2 cellular contexts compared by ENCODE assay signal in the genomic region with DNA sequence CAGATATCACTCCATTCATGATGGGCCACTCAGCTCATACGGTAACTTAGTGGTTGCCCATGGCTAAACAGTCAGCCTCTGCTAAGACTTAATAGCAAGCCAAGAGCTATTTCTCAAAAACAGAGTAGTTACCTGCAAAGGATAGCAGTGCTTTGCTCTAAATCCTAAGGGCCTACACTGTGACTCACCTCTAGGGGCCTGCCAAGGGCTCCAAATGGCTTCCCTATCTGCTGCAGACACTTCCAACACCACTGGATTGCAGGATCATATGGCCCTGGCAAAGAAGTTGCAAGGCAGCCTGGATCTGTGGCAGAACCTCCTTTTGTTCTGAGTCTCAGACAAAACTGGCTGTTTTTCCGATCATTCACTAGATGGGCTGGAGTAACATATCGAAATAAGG.
A peak's percentile ranks its signal among the peaks of the same experiment; 100 is the strongest.
TF ChIP-seq lines count a peak whose summit lies in the region.

No MANE protein-coding gene starts in this region.

TF ChIP-seq in HCT116, 20 proteins besides CTCF, POLR2A, EP300 and RAD21 (continued from another document):
- TF ChIP-seq, protein P1, sequence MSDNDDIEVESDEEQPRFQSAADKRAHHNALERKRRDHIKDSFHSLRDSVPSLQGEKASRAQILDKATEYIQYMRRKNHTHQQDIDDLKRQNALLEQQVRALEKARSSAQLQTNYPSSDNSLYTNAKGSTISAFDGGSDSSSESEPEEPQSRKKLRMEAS (IDR thresholded peaks at IDR 0.05), result no peak
- TF ChIP-seq SIN3A (IDR thresholded peaks at IDR 0.05; ENCODE audit: low read depth) (no peak), FOSL1 (IDR thresholded peaks at IDR 0.05; ENCODE audit: low read depth) (no peak), JUND (IDR thresholded peaks at IDR 0.05) (no peak), SRF (IDR thresholded peaks at IDR 0.05; ENCODE audit: low read depth) (no peak), ZFX (IDR thresholded peaks at IDR 0.05) (no peak), SP1 (IDR thresholded peaks at IDR 0.05; ENCODE audit: low read depth) (no peak), CBX3 (IDR thresholded peaks at IDR 0.05; ENCODE audit: low read depth) (no peak), ELF1 (IDR thresholded peaks at IDR 0.05; ENCODE audit: borderline replicate concordance, low read depth) (no peak), EZH2 (IDR thresholded peaks at IDR 0.05) (no peak)

TF ChIP-seq in K562, 482 proteins besides CTCF, POLR2A, EP300 and RAD21 (continued from another document):
- TF ChIP-seq ESRRA (IDR thresholded peaks at IDR 0.05; ENCODE audit: borderline replicate concordance, low read depth), result no peak
- TF ChIP-seq CXXC5 (CRISPR knock-in tag; IDR thresholded peaks at IDR 0.05), result no peak
- TF ChIP-seq BRD9 (IDR thresholded peaks at IDR 0.05; ENCODE audit: low read depth, partially characterized antibody), result no peak
- no peak for TF ChIP-seq ZSCAN32 (CRISPR knock-in tag; IDR thresholded peaks at IDR 0.05)
- TF ChIP-seq SETDB1 (IDR thresholded peaks at IDR 0.05; ENCODE audit: low read length), result no peak
- TF ChIP-seq ZNF121 (CRISPR knock-in tag; conservative IDR thresholded peaks at IDR 0.05), result no peak
- TF ChIP-seq PTTG1 (tag; IDR thresholded peaks at IDR 0.05; ENCODE audit: low read depth), result no peak
- peak in 1 of 3 experiments; percentile 18 for TF ChIP-seq YY1 (IDR thresholded peaks at IDR 0.05; ENCODE audit: borderline replicate concordance in 1 of 3, control insufficient read depth in 1 of 3, extremely low read depth in 1 of 3, insufficient read depth in 3 of 3, insufficient read length in 1 of 3, insufficient replicate concordance in 2 of 3, low read depth in 1 of 3, low read length in 2 of 3)
